In genomic region chr6:13044390-13044789, GRCh38 we compare ENCODE assay signal across 14 cellular contexts.
DNase-seq lines count a peak whose midpoint lies in the region; ATAC-seq and TF ChIP-seq lines count a peak whose summit lies in the region.
"Had no signal": no experiment of that assay in that cellular context is flagged by ENCODE, and none has a peak within 500 bp of the region (broad histone marks: within the 10 kb centered on the region; RNA-seq: fewer than 3 reads in every experiment).

No MANE protein-coding gene starts in this region.

- POLR2A ChIA-PET in naive thymus-derived CD4-positive, alpha-beta T cell (lab: Charles Lee): no interaction called here

- peaks cover 0 to 5% (median 0%) of the 10 kb centered on the region in 7 donors for H3K4me1 Mint-ChIP-seq in naive thymus-derived CD4-positive, alpha-beta T cell
- H3K4me1 Mint-ChIP-seq: natural killer cell had no signal

- no peaks in the 10 kb centered on the region for H3K36me3 ChIP-seq in GM23248 (ENCODE audit: low read depth)
- H3K36me3 ChIP-seq in naive thymus-derived CD4-positive, alpha-beta T cell (ENCODE audit: control insufficient read depth in 2 of 3, insufficient read depth in 3 of 3, low read length in 3 of 3): no peaks in the 10 kb centered on the region
- H3K36me3 ChIP-seq in tibial nerve: no peaks in the 10 kb centered on the region
- H3K36me3 ChIP-seq: WERI-Rb-1 had no signal

- no peaks in the 10 kb centered on the region for H3K36me3 Mint-ChIP-seq in naive thymus-derived CD4-positive, alpha-beta T cell
- H3K36me3 Mint-ChIP-seq: natural killer cell had no signal

- CTCF ChIA-PET in naive thymus-derived CD4-positive, alpha-beta T cell (lab: Charles Lee): no interaction called here

- no peaks in the 10 kb centered on the region for H3F3A ChIP-seq in GM23248 (ENCODE audit: insufficient read depth)

- H3K9me3 ChIP-seq in GM23248 (ENCODE audit: low read depth): no peaks in the 10 kb centered on the region
- H3K9me3 ChIP-seq in naive thymus-derived CD4-positive, alpha-beta T cell (ENCODE audit: control insufficient read depth in 2 of 3, low read length in 3 of 3): no peaks in the 10 kb centered on the region
- no peaks in the 10 kb centered on the region for H3K9me3 ChIP-seq in tibial nerve

- H3K79me2 ChIP-seq in GM23248 (ENCODE audit: insufficient read depth): no peaks in the 10 kb centered on the region
- H3K79me2 ChIP-seq: hepatocyte had no signal

- no peak overlapping the region for H3K27ac Mint-ChIP-seq in naive thymus-derived CD4-positive, alpha-beta T cell
- H3K27ac Mint-ChIP-seq: natural killer cell had no signal

- H3K4me1 ChIP-seq in GM23248 (ENCODE audit: insufficient read depth) (no peaks in the 10 kb centered on the region), tibial nerve (no peaks in the 10 kb centered on the region)
- H3K4me1 ChIP-seq in naive thymus-derived CD4-positive, alpha-beta T cell (ENCODE audit: control insufficient read depth in 2 of 2, insufficient read depth in 2 of 2, low read length in 2 of 2): no peaks in the 10 kb centered on the region

- H3K27ac ChIP-seq in GM23248 (no peak overlapping the region), tibial nerve (no peak overlapping the region)
- no peak overlapping the region for H3K27ac ChIP-seq in naive thymus-derived CD4-positive, alpha-beta T cell (ENCODE audit: low read depth, low read length)
- H3K27ac ChIP-seq: hepatocyte, WERI-Rb-1 had no signal

- ATAC-seq in naive thymus-derived CD4-positive, alpha-beta T cell: peak; percentile 78
- ATAC-seq: natural killer cell had no signal

- no peak for TF ChIP-seq EP300 in tibial nerve (IDR thresholded peaks at IDR 0.05)

- WGBS in GM23248 (ENCODE audit: low coverage in 1 of 2, low lambda C conversion rate in 2 of 2, missing lambda C conversion rate in 2 of 2), 2 experiments: 67 to 71% methylated on average over 6 of the region's 6 CpGs
- 77 to 83% methylated on average over 6 of the region's 6 CpGs for WGBS in tibial nerve, 2 donors

- H3K27me3 ChIP-seq in GM23248 (replicated peaks; ENCODE audit: insufficient read depth): no peaks in the 10 kb centered on the region; the same call in 1 of the 2 replicates
- H3K27me3 ChIP-seq in naive thymus-derived CD4-positive, alpha-beta T cell (ENCODE audit: control insufficient read depth in 2 of 2, insufficient read depth in 2 of 2, low read length in 2 of 2): no peaks in the 10 kb centered on the region
- no peaks in the 10 kb centered on the region for H3K27me3 ChIP-seq in tibial nerve
- H3K27me3 ChIP-seq: hepatocyte had no signal

- H3K4me2 ChIP-seq in GM23248 (ENCODE audit: unreplicated experiment): no peak overlapping the region
- H3K4me2 ChIP-seq: hepatocyte had no signal

- DNase-seq in GM23248: peak; percentile 19
- DNase-seq in NAMALWA (ENCODE audit: low spot score): peak; percentile 53
- peak; percentile 29 for DNase-seq in dermis blood vessel endothelial cell
- no peak for DNase-seq in naive thymus-derived CD4-positive, alpha-beta T cell
- no peak for DNase-seq in NCI-H1092 treated with DMSO at 0.1 percent for 48 hours (lab: John Stamatoyannopoulos, UW)
- DNase-seq in NCI-H82 treated with DMSO at 0.1 percent for 48 hours (lab: John Stamatoyannopoulos, UW; ENCODE audit: unreplicated experiment): no peak
- DNase-seq in NCI-H2029 treated with DMSO at 0.1 percent for 48 hours (lab: John Stamatoyannopoulos, UW): no peak
- no peak for DNase-seq in tibial nerve (ENCODE audit: low spot score in 2 of 2)
- DNase-seq: cerebellar nuclear complex; natural killer cell; stimulated activated CD4-positive, alpha-beta T cell treated with anti-CD3 and anti-CD28 coated beads, Interleukin-15, amount 100 ng/mL, for 24 hours; stimulated activated naive CD4-positive, alpha-beta T cell treated with Interleukin-2 at 50 U/mL for 16 hours; WERI-Rb-1 had no signal

- no peak for TF ChIP-seq POLR2A in tibial nerve (IDR thresholded peaks at IDR 0.05)

- no peak overlapping the region for H3K4me3 ChIP-seq in GM23248
- H3K4me3 ChIP-seq in naive thymus-derived CD4-positive, alpha-beta T cell (ENCODE audit: low read length): no peak overlapping the region
- H3K4me3 ChIP-seq in tibial nerve: no peak overlapping the region
- H3K4me3 ChIP-seq: hepatocyte had no signal

- no peak for TF ChIP-seq CTCF in tibial nerve (IDR thresholded peaks at IDR 0.05)

- no peaks in the 10 kb centered on the region for H3K9me3 Mint-ChIP-seq in naive thymus-derived CD4-positive, alpha-beta T cell
- H3K9me3 Mint-ChIP-seq: natural killer cell had no signal

- no peak overlapping the region for H3K9ac ChIP-seq in GM23248

- H2AFZ ChIP-seq in GM23248: no peak overlapping the region
- H2AFZ ChIP-seq: hepatocyte had no signal

- H4K20me1 ChIP-seq in GM23248 (ENCODE audit: insufficient read depth): no peaks in the 10 kb centered on the region

- H3K27me3 Mint-ChIP-seq in naive thymus-derived CD4-positive, alpha-beta T cell: peaks cover 5 to 15% (median 7%) of the 10 kb centered on the region in 5 donors

- in situ Hi-C loops in GM23248 (cut with MboI): no loop called here

- H3K4me3 Mint-ChIP-seq in naive thymus-derived CD4-positive, alpha-beta T cell: no peak overlapping the region
- H3K4me3 Mint-ChIP-seq: natural killer cell had no signal

- intact Hi-C loops in naive thymus-derived CD4-positive, alpha-beta T cell (cut with micrococcal nuclease): no loop called here

- no peaks in the 10 kb centered on the region for H3K9me2 ChIP-seq in GM23248 (ENCODE audit: insufficient read depth)

Comparison
In these comparisons a context has a peak if more than half of its experiments do, and no peak if none do; other contexts are left out.
1. DNase-seq: peak in GM23248 (single experiment), NAMALWA (single experiment) and dermis blood vessel endothelial cell (single experiment); none in naive thymus-derived CD4-positive, alpha-beta T cell (0 of 9), NCI-H1092 treated with DMSO at 0.1 percent for 48 hours (single experiment), NCI-H82 treated with DMSO at 0.1 percent for 48 hours (single experiment), NCI-H2029 treated with DMSO at 0.1 percent for 48 hours (single experiment) and tibial nerve (0 of 2).